ENCODE assay signal across 15 cellular contexts in genomic region chr10:24974978-24975377, GRCh38. TPM values are rescaled to one million over a fixed set of nuclear protein-coding genes. Genes with fewer than 3 reads are reported as not detected.
DNase-seq lines count a peak whose midpoint lies in the region; ATAC-seq, FAIRE-seq and TF ChIP-seq lines count a peak whose summit lies in the region.
"Had no signal": no experiment of that assay in that cellular context is flagged by ENCODE, and none has a peak within 500 bp of the region (broad histone marks: within the 10 kb centered on the region; RNA-seq: fewer than 3 reads in every experiment).

No MANE protein-coding gene starts in this region.

- FAIRE-seq in endometrium (lab: Jason Lieb, UNC), result peak; percentile 8
- FAIRE-seq: GM18507 had no signal

- peak; percentile 85 for DNase-seq in MG63
- DNase-seq in lung (ENCODE audit: low spot score), result no peak
- peak; percentile 55 to 74 for DNase-seq in tibial artery
- no peak for DNase-seq in activated CD4-positive, alpha-beta T cell treated with anti-CD3 and anti-CD28 coated beads, Interleukin-2, amount 10 ng/mL, durations not matched to agents 24 days and 14 days
- DNase-seq in activated CD4-positive, alpha-beta T cell treated with anti-CD3 and anti-CD28 coated beads, Interleukin-2, amount 10 ng/mL, durations not matched to agents 7 days and 5 days, result no peak
- DNase-seq in KG1 (lab: John Stamatoyannopoulos, UW), result no peak
- no peak for DNase-seq in SKM-1 treated with dmso at 0.1 percent for 144 hours (lab: John Stamatoyannopoulos, UW; ENCODE audit: unreplicated experiment)
- DNase-seq: anterior cingulate cortex, DMS79 treated with DMSO at 0.1 percent for 48 hours, foreskin melanocyte, spleen had no signal

- peak; percentile 53 for ATAC-seq in lung (ENCODE audit: insufficient read depth, low FRiP score)

- POLR2A ChIA-PET in activated CD4-positive, alpha-beta T cell treated with anti-CD3 and anti-CD28 coated beads, Interleukin-2, amount 10 ng/mL, durations not matched to agents 7 days and 5 days (lab: Charles Lee), result no interaction called here

- H3K36me3 Mint-ChIP-seq in activated CD4-positive, alpha-beta T cell treated with anti-CD3 and anti-CD28 coated beads, Interleukin-2, amount 10 ng/mL, durations not matched to agents 24 days and 14 days (ENCODE audit: low read depth), result no peaks in the 10 kb centered on the region
- no peaks in the 10 kb centered on the region for H3K36me3 Mint-ChIP-seq in activated CD4-positive, alpha-beta T cell treated with anti-CD3 and anti-CD28 coated beads, Interleukin-2, amount 10 ng/mL, durations not matched to agents 7 days and 5 days (ENCODE audit: low read depth)
- H3K36me3 Mint-ChIP-seq: memory B cell had no signal

- H3K27me3 Mint-ChIP-seq in activated CD4-positive, alpha-beta T cell treated with anti-CD3 and anti-CD28 coated beads, Interleukin-2, amount 10 ng/mL, durations not matched to agents 24 days and 14 days, result peaks cover 12% of the 10 kb centered on the region
- H3K27me3 Mint-ChIP-seq in activated CD4-positive, alpha-beta T cell treated with anti-CD3 and anti-CD28 coated beads, Interleukin-2, amount 10 ng/mL, durations not matched to agents 7 days and 5 days, result peaks cover 3% of the 10 kb centered on the region
- H3K27me3 Mint-ChIP-seq: memory B cell had no signal

- H3K36me3 ChIP-seq in MG63, result no peaks in the 10 kb centered on the region
- H3K36me3 ChIP-seq in lung (ENCODE audit: control insufficient read depth in 2 of 2, insufficient read depth in 2 of 2, low read length in 2 of 2), result no peaks in the 10 kb centered on the region
- no peaks in the 10 kb centered on the region for H3K36me3 ChIP-seq in tibial artery
- H3K36me3 ChIP-seq: spleen had no signal

- H3K4me1 Mint-ChIP-seq in activated CD4-positive, alpha-beta T cell treated with anti-CD3 and anti-CD28 coated beads, Interleukin-2, amount 10 ng/mL, durations not matched to agents 24 days and 14 days, result no peaks in the 10 kb centered on the region
- H3K4me1 Mint-ChIP-seq in activated CD4-positive, alpha-beta T cell treated with anti-CD3 and anti-CD28 coated beads, Interleukin-2, amount 10 ng/mL, durations not matched to agents 7 days and 5 days, result peaks cover 3% of the 10 kb centered on the region

- H3K27me3 ChIP-seq in MG63, result no peaks in the 10 kb centered on the region
- H3K27me3 ChIP-seq in lung (ENCODE audit: control insufficient read depth, insufficient read depth), result no peaks in the 10 kb centered on the region
- no peaks in the 10 kb centered on the region for H3K27me3 ChIP-seq in tibial artery
- H3K27me3 ChIP-seq: spleen had no signal

- H3K4me1 ChIP-seq in lung (ENCODE audit: control insufficient read depth in 2 of 2, insufficient read depth in 2 of 2, low read length in 2 of 2), result peaks cover 0 to 13% of the 10 kb centered on the region in 2 donors
- H3K4me1 ChIP-seq in tibial artery, result peaks cover 0 to 10% (median 5%) of the 10 kb centered on the region in 4 donors
- H3K4me1 ChIP-seq: spleen had no signal

- H3K9me3 Mint-ChIP-seq in activated CD4-positive, alpha-beta T cell treated with anti-CD3 and anti-CD28 coated beads, Interleukin-2, amount 10 ng/mL, durations not matched to agents 24 days and 14 days, result peaks cover 2% of the 10 kb centered on the region
- no peaks in the 10 kb centered on the region for H3K9me3 Mint-ChIP-seq in activated CD4-positive, alpha-beta T cell treated with anti-CD3 and anti-CD28 coated beads, Interleukin-2, amount 10 ng/mL, durations not matched to agents 7 days and 5 days
- H3K9me3 Mint-ChIP-seq: memory B cell; T-helper 2 cell treated with Interferon-gamma antibody and Interleukin-4, amounts not matched to agents 5 μg/mL and 100 μg/mL, for 36 hours had no signal

- no peak overlapping the region for H3K4me3 Mint-ChIP-seq in activated CD4-positive, alpha-beta T cell treated with anti-CD3 and anti-CD28 coated beads, Interleukin-2, amount 10 ng/mL, durations not matched to agents 24 days and 14 days
- H3K4me3 Mint-ChIP-seq in activated CD4-positive, alpha-beta T cell treated with anti-CD3 and anti-CD28 coated beads, Interleukin-2, amount 10 ng/mL, durations not matched to agents 7 days and 5 days, result no peak overlapping the region
- H3K4me3 Mint-ChIP-seq: memory B cell; T-helper 2 cell treated with Interferon-gamma antibody and Interleukin-4, amounts not matched to agents 5 μg/mL and 100 μg/mL, for 36 hours had no signal

- H3K4me3 ChIP-seq in MG63 (no peak overlapping the region), lung (no peak overlapping the region), tibial artery (no peak overlapping the region)
- H3K4me3 ChIP-seq: spleen had no signal

- 62 to 73% methylated on average over 2 of the region's 2 CpGs for WGBS in lung, 2 donors

- H3K27ac ChIP-seq in lung (ENCODE audit: low read depth in 1 of 2, low read length in 1 of 2) (peak overlapping the region in 1 of 2 donors; percentile 66), tibial artery (peak overlapping the region; percentile 17 to 19)
- H3K27ac ChIP-seq: spleen had no signal

- H3K9me3 ChIP-seq in MG63 (no peaks in the 10 kb centered on the region), lung (ENCODE audit: control insufficient read depth in 2 of 2, insufficient read depth in 1 of 2, low read length in 1 of 2) (no peaks in the 10 kb centered on the region), tibial artery (no peaks in the 10 kb centered on the region)
- H3K9me3 ChIP-seq: spleen had no signal

- TF ChIP-seq CTCF in lung (IDR thresholded peaks at IDR 0.05; ENCODE audit: control extremely low read depth, extremely low read depth) (no peak), tibial artery (IDR thresholded peaks at IDR 0.05) (peak; percentile 28 to 36)

- intact Hi-C loops in tibial artery (cut with DNase I; ENCODE audit: low total_unique reads), result no loop called here
- intact Hi-C loops in activated CD4-positive, alpha-beta T cell treated with anti-CD3 and anti-CD28 coated beads, Interleukin-2, amount 10 ng/mL, durations not matched to agents 24 days and 14 days (cut with micrococcal nuclease), result no loop called here

- CTCF ChIA-PET in activated CD4-positive, alpha-beta T cell treated with anti-CD3 and anti-CD28 coated beads, Interleukin-2, amount 10 ng/mL, durations not matched to agents 7 days and 5 days (lab: Charles Lee), result no interaction called here

- H3K27ac Mint-ChIP-seq in activated CD4-positive, alpha-beta T cell treated with anti-CD3 and anti-CD28 coated beads, Interleukin-2, amount 10 ng/mL, durations not matched to agents 24 days and 14 days, result no peak overlapping the region
- no peak overlapping the region for H3K27ac Mint-ChIP-seq in activated CD4-positive, alpha-beta T cell treated with anti-CD3 and anti-CD28 coated beads, Interleukin-2, amount 10 ng/mL, durations not matched to agents 7 days and 5 days
- H3K27ac Mint-ChIP-seq: memory B cell; T-helper 2 cell treated with Interferon-gamma antibody and Interleukin-4, amounts not matched to agents 5 μg/mL and 100 μg/mL, for 36 hours had no signal

RNA-seq across cellular contexts. Expression of gene PRTFDC1, which starts 22.6 kb away (rescaled TPM):
- 0.20 and 0.49 TPM in 2 replicates for total RNA-seq in MG63 (2014; rRNA removed; shearing (Covaris generic); ENCODE audit: low replicate concordance)
- total RNA-seq in lung, result 10 to 100 TPM in 1 of 2 donors, 1 to 10 TPM in 1; 4.0 to 12.5 TPM
- 1 to 10 TPM; 1.6 to 2.1 TPM for polyA plus RNA-seq in lung
- 0.21 and 0.50 TPM in 2 replicates for total RNA-seq in activated CD4-positive, alpha-beta T cell treated with anti-CD3 and anti-CD28 coated beads, Interleukin-2, amount 10 ng/mL, durations not matched to agents 24 days and 14 days
- under 1 TPM; 0.27 to 0.46 TPM for total RNA-seq in activated CD4-positive, alpha-beta T cell treated with anti-CD3 and anti-CD28 coated beads, Interleukin-2, amount 10 ng/mL, durations not matched to agents 7 days and 5 days

RNA-seq across cellular contexts. Expression of gene ENKUR, which starts 41.0 kb away (rescaled TPM):
- total RNA-seq in MG63 (2014; rRNA removed; shearing (Covaris generic); ENCODE audit: low replicate concordance), result not detected in 2 replicates
- 10 to 100 TPM; 13.7 to 17.8 TPM for total RNA-seq in lung
- 10 to 100 TPM in 1 of 2 donors, 1 to 10 TPM in 1; 9.9 to 12.0 TPM for polyA plus RNA-seq in lung
- not detected in 2 replicates for total RNA-seq in activated CD4-positive, alpha-beta T cell treated with anti-CD3 and anti-CD28 coated beads, Interleukin-2, amount 10 ng/mL, durations not matched to agents 24 days and 14 days
- not detected for total RNA-seq in activated CD4-positive, alpha-beta T cell treated with anti-CD3 and anti-CD28 coated beads, Interleukin-2, amount 10 ng/mL, durations not matched to agents 7 days and 5 days

RNA-seq across cellular contexts. Expression of gene THNSL1, which starts 41.4 kb away (rescaled TPM):
- 7.3 and 9.1 TPM in 2 replicates for total RNA-seq in MG63 (2014; rRNA removed; shearing (Covaris generic); ENCODE audit: low replicate concordance)
- total RNA-seq in lung, result 1 to 10 TPM; 3.6 to 8.6 TPM
- polyA plus RNA-seq in lung, result 1 to 10 TPM; 2.0 to 2.2 TPM
- total RNA-seq in activated CD4-positive, alpha-beta T cell treated with anti-CD3 and anti-CD28 coated beads, Interleukin-2, amount 10 ng/mL, durations not matched to agents 24 days and 14 days, result 3.6 and 4.2 TPM in 2 replicates
- 1 to 10 TPM; 2.5 to 2.6 TPM for total RNA-seq in activated CD4-positive, alpha-beta T cell treated with anti-CD3 and anti-CD28 coated beads, Interleukin-2, amount 10 ng/mL, durations not matched to agents 7 days and 5 days

Comparison
In these comparisons a context has a peak if more than half of its experiments do, and no peak if none do; other contexts are left out.
1. DNase-seq: peak in MG63 (single experiment) and tibial artery (2 of 2); none in lung (single experiment), activated CD4-positive, alpha-beta T cell treated with anti-CD3 and anti-CD28 coated beads, Interleukin-2, amount 10 ng/mL, durations not matched to agents 24 days and 14 days (single experiment), activated CD4-positive, alpha-beta T cell treated with anti-CD3 and anti-CD28 coated beads, Interleukin-2, amount 10 ng/mL, durations not matched to agents 7 days and 5 days (single experiment), KG1 (single experiment) and SKM-1 treated with dmso at 0.1 percent for 144 hours (single experiment).
2. RNA of gene ENKUR, which starts 41.0 kb away (total RNA-seq): 13.7 to 17.8 TPM in lung; not detected in activated CD4-positive, alpha-beta T cell treated with anti-CD3 and anti-CD28 coated beads, Interleukin-2, amount 10 ng/mL, durations not matched to agents 24 days and 14 days, not detected in MG63 and not detected in activated CD4-positive, alpha-beta T cell treated with anti-CD3 and anti-CD28 coated beads, Interleukin-2, amount 10 ng/mL, durations not matched to agents 7 days and 5 days; every median in the first group is over 10 times any median in the second.